Comparison of ENCODE assay signal across 28 cellular contexts in genomic region chr10:112845145-112845544, GRCh38.
"Had no signal": no experiment of that assay in that cellular context is flagged by ENCODE, and none has a peak within 500 bp of the region (broad histone marks: within the 10 kb centered on the region; RNA-seq: fewer than 3 reads in every experiment).

No MANE protein-coding gene starts in this region.

- H3K4me1 ChIP-seq: parathyroid adenoma, tibial artery, upper lobe of right lung, uterus had no signal

- H2AFZ ChIP-seq: parathyroid adenoma had no signal

- H3K9ac ChIP-seq: parathyroid adenoma had no signal

- H3K9me3 ChIP-seq: ovary, right lobe of liver had no signal

- DNase-seq: naive thymus-derived CD8-positive, alpha-beta T cell; nephron progenitor cell; occipital lobe; ovary; posterior cingulate gyrus; psoas muscle; right cardiac atrium; right lobe of liver; sigmoid colon; small intestine; stimulated activated CD4-positive, alpha-beta T cell treated with anti-CD3 and anti-CD28 coated beads, Interleukin-15, amount 100 ng/mL, for 24 hours; stimulated activated CD4-positive, alpha-beta T cell treated with anti-CD3 and anti-CD28 coated beads, Interleukin-2, amount 100 ng/mL, for 24 hours; stimulated activated CD4-positive, alpha-beta T cell treated with anti-CD3 and anti-CD28 coated beads, Interleukin-2, amount 100 ng/mL, for 48 hours; stimulated activated CD4-positive, alpha-beta T cell treated with anti-CD3 and anti-CD28 coated beads, Interleukin-4, amount 100 ng/mL, for 24 hours; stimulated activated naive B cell treated with anti-CD40 and anti-IgM and Interleukin-4, amounts not matched to agents 10 μg/mL and 1 μg/mL and 100 μg/mL, for 72 hours; stimulated activated naive CD4-positive, alpha-beta T cell treated with Interleukin-2 at 50 U/mL for 16 hours; stomach; tibial artery; transverse colon; upper lobe of right lung; uterus had no signal

- H3K27ac Mint-ChIP-seq: naive thymus-derived CD8-positive, alpha-beta T cell; natural killer cell treated with Interleukin-12 subunit alpha and Interleukin-12 subunit beta and Interleukin-15 and Interleukin-18, amount 100 ng/mL, for 72 hours; nephron progenitor cell; stimulated activated effector memory CD8-positive, alpha-beta T cell treated with anti-CD3 and anti-CD28 coated beads, Interleukin-12 subunit alpha, Interleukin-12 subunit beta, amount 100 ng/mL, for 72 hours; stimulated activated naive B cell treated with anti-CD40 and anti-IgM and Interleukin-4, amounts not matched to agents 10 μg/mL and 1 μg/mL and 100 μg/mL, for 72 hours; stimulated activated naive CD8-positive, alpha-beta T cell treated with anti-CD3 and anti-CD28 coated beads, Interleukin-15, Interleukin-2, amounts not matched to agents 100 ng/mL and 50 ng/mL, for 24 hours; type B pancreatic cell had no signal

- H3K36me3 Mint-ChIP-seq: stimulated activated effector memory CD8-positive, alpha-beta T cell treated with anti-CD3 and anti-CD28 coated beads, Interleukin-12 subunit alpha, Interleukin-12 subunit beta, amount 100 ng/mL, for 72 hours had no signal

- H3K4me3 ChIP-seq: ovary, psoas muscle, right lobe of liver, sigmoid colon, stomach, tibial artery, transverse colon, upper lobe of right lung, uterus had no signal

- H3K36me3 ChIP-seq: ovary, right lobe of liver, sigmoid colon, stomach, transverse colon, upper lobe of right lung, uterus had no signal

- H3K4me3 Mint-ChIP-seq: naive thymus-derived CD8-positive, alpha-beta T cell; natural killer cell treated with Interleukin-12 subunit alpha and Interleukin-12 subunit beta and Interleukin-15 and Interleukin-18, amount 100 ng/mL, for 72 hours; nephron progenitor cell; neural crest cell; stimulated activated effector memory CD8-positive, alpha-beta T cell treated with anti-CD3 and anti-CD28 coated beads, Interleukin-12 subunit alpha, Interleukin-12 subunit beta, amount 100 ng/mL, for 72 hours; stimulated activated naive B cell treated with anti-CD40 and anti-IgM and Interleukin-4, amounts not matched to agents 10 μg/mL and 1 μg/mL and 100 μg/mL, for 72 hours; stimulated activated naive CD8-positive, alpha-beta T cell treated with anti-CD3 and anti-CD28 coated beads, Interleukin-15, Interleukin-2, amounts not matched to agents 100 ng/mL and 50 ng/mL, for 24 hours; type B pancreatic cell had no signal

- H3K27me3 ChIP-seq: ovary, right lobe of liver, sigmoid colon, stomach, tibial artery, transverse colon, upper lobe of right lung, uterus had no signal

- H3K27ac ChIP-seq: ovary, parathyroid adenoma, psoas muscle, right lobe of liver, sigmoid colon, stomach, tibial artery, transverse colon, upper lobe of right lung, uterus had no signal

- ATAC-seq: naive thymus-derived CD8-positive, alpha-beta T cell; natural killer cell treated with Interleukin-12 subunit alpha and Interleukin-12 subunit beta and Interleukin-15 and Interleukin-18, amount 100 ng/mL, for 72 hours; psoas muscle; right cardiac atrium; right lobe of liver; stimulated activated effector memory CD8-positive, alpha-beta T cell treated with anti-CD3 and anti-CD28 coated beads, Interleukin-12 subunit alpha, Interleukin-12 subunit beta, amount 100 ng/mL, for 72 hours; stimulated activated naive B cell treated with anti-CD40 and anti-IgM and Interleukin-4, amounts not matched to agents 10 μg/mL and 1 μg/mL and 100 μg/mL, for 72 hours; upper lobe of right lung had no signal

- H3K4me1 Mint-ChIP-seq: stimulated activated effector memory CD8-positive, alpha-beta T cell treated with anti-CD3 and anti-CD28 coated beads, Interleukin-12 subunit alpha, Interleukin-12 subunit beta, amount 100 ng/mL, for 72 hours had no signal

- H3K27me3 Mint-ChIP-seq: naive thymus-derived CD8-positive, alpha-beta T cell; natural killer cell treated with Interleukin-12 subunit alpha and Interleukin-12 subunit beta and Interleukin-15 and Interleukin-18, amount 100 ng/mL, for 72 hours; progenitor cell of endocrine pancreas; stimulated activated naive B cell treated with anti-CD40 and anti-IgM and Interleukin-4, amounts not matched to agents 10 μg/mL and 1 μg/mL and 100 μg/mL, for 72 hours; stimulated activated naive CD8-positive, alpha-beta T cell treated with anti-CD3 and anti-CD28 coated beads, Interleukin-15, Interleukin-2, amounts not matched to agents 100 ng/mL and 50 ng/mL, for 24 hours had no signal
